ENCODE assay signal across 13 cellular contexts in genomic region chr7:7105800-7106582, GRCh38.
"Had no signal": no experiment of that assay in that cellular context is flagged by ENCODE, and none has a peak within 500 bp of the region (broad histone marks: within the 10 kb centered on the region; RNA-seq: fewer than 3 reads in every experiment).

No MANE protein-coding gene starts in this region.

- H3K27ac Mint-ChIP-seq: activated T-helper 17 cell treated with anti-CD3 and anti-CD28 coated beads, Interleukin-2, amount 50 U/mL, for 72 hours; brain; dendritic cell treated with granulocyte-macrophage colony-stimulating factor and Interleukin-4, amounts not matched to agents 40 ng/mL and 50 ng/mL, for 4 days; effector memory CD8-positive, alpha-beta T cell; nephron progenitor cell had no signal

- H3K4me3 Mint-ChIP-seq: activated naive CD4-positive, alpha-beta T cell treated with anti-CD3 and anti-CD28 coated beads, Interleukin-2, amount 50 U/mL, for 24 hours; activated T-helper 17 cell treated with anti-CD3 and anti-CD28 coated beads, Interleukin-2, amount 50 U/mL, for 72 hours; brain; central memory CD8-positive, alpha-beta T cell; dendritic cell treated with granulocyte-macrophage colony-stimulating factor and Interleukin-4, amounts not matched to agents 40 ng/mL and 50 ng/mL, for 4 days; effector memory CD8-positive, alpha-beta T cell; nephron progenitor cell had no signal

- DNase-seq: activated CD4-positive, alpha-beta T cell treated with anti-CD3 and anti-CD28 coated beads for 4 hours; amniotic stem cell; effector memory CD8-positive, alpha-beta T cell; nephron progenitor cell; stimulated activated CD4-positive, alpha-beta T cell treated with anti-CD3 and anti-CD28 coated beads, Interleukin-2, amount 100 ng/mL, for 48 hours; stimulated activated naive CD4-positive, alpha-beta T cell treated with Interleukin-2 at 50 U/mL for 16 hours; T1000; upper lobe of left lung had no signal

- H3K9me3 Mint-ChIP-seq: activated naive CD4-positive, alpha-beta T cell treated with anti-CD3 and anti-CD28 coated beads, Interleukin-2, amount 50 U/mL, for 24 hours; activated T-helper 17 cell treated with anti-CD3 and anti-CD28 coated beads, Interleukin-2, amount 50 U/mL, for 72 hours; central memory CD8-positive, alpha-beta T cell; dendritic cell treated with granulocyte-macrophage colony-stimulating factor and Interleukin-4, amounts not matched to agents 40 ng/mL and 50 ng/mL, for 4 days; effector memory CD8-positive, alpha-beta T cell had no signal

- H3K4me3 ChIP-seq: upper lobe of left lung had no signal

- ATAC-seq: activated T-helper 17 cell treated with anti-CD3 and anti-CD28 coated beads, Interleukin-2, amount 50 U/mL, for 72 hours; effector memory CD8-positive, alpha-beta T cell had no signal

- H3K27ac ChIP-seq: upper lobe of left lung had no signal

- H3K27me3 Mint-ChIP-seq: activated naive CD4-positive, alpha-beta T cell treated with anti-CD3 and anti-CD28 coated beads, Interleukin-2, amount 50 U/mL, for 24 hours; activated T-helper 17 cell treated with anti-CD3 and anti-CD28 coated beads, Interleukin-2, amount 50 U/mL, for 72 hours; central memory CD8-positive, alpha-beta T cell; effector memory CD8-positive, alpha-beta T cell had no signal

- H3K36me3 Mint-ChIP-seq: activated naive CD4-positive, alpha-beta T cell treated with anti-CD3 and anti-CD28 coated beads, Interleukin-2, amount 50 U/mL, for 24 hours; brain had no signal

- H3K4me1 Mint-ChIP-seq: activated T-helper 17 cell treated with anti-CD3 and anti-CD28 coated beads, Interleukin-2, amount 50 U/mL, for 72 hours had no signal

- H3K27me3 ChIP-seq: upper lobe of left lung had no signal

- H3K36me3 ChIP-seq: upper lobe of left lung had no signal
